In the genomic region with DNA sequence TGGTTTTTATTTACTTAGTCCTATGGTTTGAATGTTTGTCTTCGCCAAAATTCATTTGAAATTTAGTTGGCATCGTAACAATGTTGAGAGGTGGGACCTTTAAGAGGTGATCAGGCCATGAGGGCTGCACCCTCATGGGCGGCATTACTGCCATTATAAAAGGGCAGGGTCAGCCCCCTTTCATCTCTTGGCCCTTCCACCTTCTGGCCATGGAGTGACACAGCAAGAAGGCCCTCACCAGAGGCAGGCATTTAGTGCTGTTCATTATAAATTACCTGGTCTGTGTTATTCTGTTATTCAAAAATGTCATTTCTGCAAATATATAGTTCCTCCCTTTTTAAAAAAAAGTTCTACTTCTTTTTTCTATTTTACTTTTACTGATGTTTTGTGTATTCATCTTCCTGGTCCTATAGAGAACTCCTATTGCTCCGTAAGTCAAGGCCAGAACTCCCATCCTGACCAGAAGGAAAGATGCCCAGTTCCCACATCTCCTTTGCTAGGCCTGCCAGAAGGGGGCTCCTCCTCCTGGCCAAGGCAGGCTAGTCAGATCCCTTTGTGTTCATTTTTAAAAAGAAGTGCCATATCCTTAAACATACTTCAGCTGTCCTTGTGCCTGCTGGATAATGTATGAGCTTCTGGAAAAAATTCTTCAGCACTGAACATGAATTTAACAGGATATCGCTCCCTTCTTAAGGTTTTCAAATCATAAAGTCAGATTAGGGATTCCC, we compare ENCODE assay signal across 10 cellular contexts. TPM values are rescaled to one million over a fixed set of nuclear protein-coding genes. Genes with fewer than 3 reads are reported as not detected.
A peak's percentile ranks its signal among the peaks of the same experiment; 100 is the strongest.
DNase-seq lines count a peak whose midpoint lies in the region; TF ChIP-seq lines count a peak whose summit lies in the region.
"Had no signal": no experiment of that assay in that cellular context is flagged by ENCODE, and none has a peak within 500 bp of the region (broad histone marks: within the 10 kb centered on the region; RNA-seq: fewer than 3 reads in every experiment).

No MANE protein-coding gene starts in this region.

- no peaks in the 10 kb centered on the region for H3K9me3 ChIP-seq in stomach

- TF ChIP-seq EP300 in stomach (IDR thresholded peaks at IDR 0.05), result no peak

- H3K27me3 ChIP-seq in GM06990 (replicated peaks; ENCODE audit: control insufficient read depth, insufficient read depth, low read length) (no peaks in the 10 kb centered on the region), stomach (no peaks in the 10 kb centered on the region)

- no peak for DNase-seq in GM06990 (ENCODE audit: extremely low read depth, insufficient read length)
- peak; percentile 37 for DNase-seq in NAMALWA (ENCODE audit: low spot score)
- peak; percentile 20 for DNase-seq in cerebellar cortex (ENCODE audit: low spot score)
- DNase-seq in neural crest cell (ENCODE audit: low read depth, low spot score), result no peak
- DNase-seq in activated gamma-delta T cell treated with Interleukin-2 at 50 U/mL for 16 hours, result no peak
- DNase-seq in DMS153 treated with DMSO at 0.1 percent for 48 hours (lab: John Stamatoyannopoulos, UW; ENCODE audit: unreplicated experiment), result no peak
- DNase-seq in stomach, result no peak
- no peak for DNase-seq in activated effector memory CD4-positive, alpha-beta T cell treated with Interleukin-2 at 50 U/mL for 16 hours
- DNase-seq: activated T-cell treated with anti-CD3 and anti-CD28 coated beads for 4 hours, NCI-H774 had no signal

- no peaks in the 10 kb centered on the region for H3K36me3 ChIP-seq in GM06990 (ENCODE audit: control insufficient read depth, insufficient read depth, low read length)
- no peaks in the 10 kb centered on the region for H3K36me3 ChIP-seq in stomach

- 76 to 84% (median 80%) methylated on average over 5 of the region's 5 CpGs for WGBS in stomach, 5 donors

- TF ChIP-seq POLR2A in stomach (IDR thresholded peaks at IDR 0.05), result no peak

- no peak overlapping the region for H3K4me3 ChIP-seq in GM06990 (replicated peaks; ENCODE audit: low read depth, low read length)
- H3K4me3 ChIP-seq in stomach, result no peak overlapping the region

- no peaks in the 10 kb centered on the region for H3K36me3 Mint-ChIP-seq in neural crest cell (ENCODE audit: low read depth)

- no peaks in the 10 kb centered on the region for H3K27me3 Mint-ChIP-seq in neural crest cell (ENCODE audit: low read depth)

- H3K4me1 ChIP-seq in stomach, result peaks cover 19 to 36% (median 26%) of the 10 kb centered on the region in 4 donors

- H3K4me1 Mint-ChIP-seq in neural crest cell, result peaks cover 6% of the 10 kb centered on the region

- H3K27ac Mint-ChIP-seq in neural crest cell (ENCODE audit: unreplicated experiment), result no peak overlapping the region

- no peaks in the 10 kb centered on the region for H3K9me3 Mint-ChIP-seq in neural crest cell

- TF ChIP-seq CTCF in GM06990 (IDR thresholded peaks at IDR 0.05; ENCODE audit: insufficient read depth, low read length, poor library complexity, severe bottlenecking) (peak; percentile 43), neural crest cell (conservative IDR thresholded peaks at IDR 0.05) (peak; percentile 43), stomach (IDR thresholded peaks at IDR 0.05) (peak in 1 of 7 experiments; percentile 15)

- intact Hi-C loops in stomach (cut with DNase I; ENCODE audit: low total_unique reads), result no loop called here

- H3K4me3 Mint-ChIP-seq in neural crest cell, result peak overlapping the region; percentile 13

- no peak overlapping the region for H3K27ac ChIP-seq in stomach

RNA-seq across cellular contexts. Expression of a gene that starts 10.0 kb away (rescaled TPM):
- total RNA-seq in neural crest cell (168 and 181 TPM in 2 replicates), stomach (100 to 1,000 TPM in 2 of 5 donors, 10 to 100 TPM in 3; 47.8 to 159 (median 83.4) TPM)
- polyA plus RNA-seq in stomach, result 10 to 100 TPM in 1 of 3 donors, 1 to 10 TPM in 2; 6.9 to 25.5 (median 6.9) TPM

Comparison
In these comparisons a context has a peak if more than half of its experiments do, and no peak if none do; other contexts are left out.
1. DNase-seq: peak in NAMALWA (single experiment) and cerebellar cortex (single experiment); none in GM06990 (single experiment), neural crest cell (single experiment), activated gamma-delta T cell treated with Interleukin-2 at 50 U/mL for 16 hours (single experiment), DMS153 treated with DMSO at 0.1 percent for 48 hours (single experiment), stomach (single experiment) and activated effector memory CD4-positive, alpha-beta T cell treated with Interleukin-2 at 50 U/mL for 16 hours (single experiment).